In genomic region chr5:15933481-15934207, GRCh38 we compare ENCODE assay signal across 17 cellular contexts.
DNase-seq lines count a peak whose midpoint lies in the region; ATAC-seq, FAIRE-seq and TF ChIP-seq lines count a peak whose summit lies in the region.
"Had no signal": no experiment of that assay in that cellular context is flagged by ENCODE, and none has a peak within 500 bp of the region (broad histone marks: within the 10 kb centered on the region; RNA-seq: fewer than 3 reads in every experiment).

No MANE protein-coding gene starts in this region.

- 87% methylated on average over 12 of the region's 12 CpGs for WGBS in smooth muscle cell (ENCODE audit: low lambda C conversion rate)
- WGBS in psoas muscle, 3 donors, result 82% methylated on average over 12 of the region's 12 CpGs

- H3K27me3 ChIP-seq in HUES48 (ENCODE audit: control insufficient read depth, insufficient read depth, low read length) (no peaks in the 10 kb centered on the region), astrocyte (ENCODE audit: insufficient read depth, low read length) (no peaks in the 10 kb centered on the region), smooth muscle cell (ENCODE audit: low read depth) (no peaks in the 10 kb centered on the region), psoas muscle (ENCODE audit: insufficient read depth in 3 of 3, low read length in 2 of 3) (no peaks in the 10 kb centered on the region)

- H3K79me2 ChIP-seq in astrocyte (ENCODE audit: insufficient read depth, low read length) (no peaks in the 10 kb centered on the region), smooth muscle cell (ENCODE audit: low read depth) (no peaks in the 10 kb centered on the region)

- H3K4me2 ChIP-seq in astrocyte (ENCODE audit: low read length) (peak overlapping the region; percentile 12), smooth muscle cell (peak overlapping the region; percentile 27)
- H3K4me2 ChIP-seq: PC-9 had no signal

- no peak overlapping the region for H3K27ac Mint-ChIP-seq in astrocyte (ENCODE audit: unreplicated experiment)
- H3K27ac Mint-ChIP-seq: activated T-helper 2 cell treated with anti-CD3 and anti-CD28 coated beads, Interferon-gamma antibody, Interleukin-2, Interleukin-4, amounts not matched to agents 10 μg/mL and 5 μg/mL and 100 μg/mL, durations not matched to agents 14 hours and 24 hours and 36 hours; dendritic cell treated with granulocyte-macrophage colony-stimulating factor and Interleukin-4, amounts not matched to agents 40 ng/mL and 50 ng/mL, for 4 days; nephron progenitor cell had no signal

- no peaks in the 10 kb centered on the region for H3K27me3 Mint-ChIP-seq in astrocyte (ENCODE audit: low read depth, unreplicated experiment)
- H3K27me3 Mint-ChIP-seq: dendritic cell treated with granulocyte-macrophage colony-stimulating factor and Interleukin-4, amounts not matched to agents 40 ng/mL and 50 ng/mL, for 4 days had no signal

- H3K36me3 ChIP-seq in HUES48 (ENCODE audit: control insufficient read depth, insufficient read depth, low read length) (0 out of 2 replicates have a peak, but pooled peaks cover 8% of the 10 kb centered on the region), astrocyte (ENCODE audit: insufficient read depth, low read length) (no peaks in the 10 kb centered on the region), smooth muscle cell (ENCODE audit: low read depth) (no peaks in the 10 kb centered on the region), psoas muscle (ENCODE audit: insufficient read depth in 1 of 2, low read depth in 1 of 2) (peaks cover 0 to 6% of the 10 kb centered on the region in 2 donors)

- ATAC-seq in HG03432 (IDR thresholded peaks at IDR 0.05; ENCODE audit: unreplicated experiment) (no peak), psoas muscle (no peak)

- H3K4me3 Mint-ChIP-seq in astrocyte (ENCODE audit: unreplicated experiment), result no peak overlapping the region
- H3K4me3 Mint-ChIP-seq: dendritic cell treated with granulocyte-macrophage colony-stimulating factor and Interleukin-4, amounts not matched to agents 40 ng/mL and 50 ng/mL, for 4 days; nephron progenitor cell had no signal

- peak overlapping the region; percentile 58 for H3K27ac ChIP-seq in HUES48 (ENCODE audit: low read depth, low read length)
- no peak overlapping the region for H3K27ac ChIP-seq in astrocyte (ENCODE audit: low read depth, low read length)
- H3K27ac ChIP-seq in smooth muscle cell (ENCODE audit: low read depth), result no peak overlapping the region
- H3K27ac ChIP-seq in psoas muscle, result no peak overlapping the region
- H3K27ac ChIP-seq: GM23248, lower lobe of right lung, PC-9 had no signal

- H2AFZ ChIP-seq in astrocyte (ENCODE audit: low read depth, low read length) (no peak overlapping the region), smooth muscle cell (ENCODE audit: low read depth) (no peak overlapping the region)
- H2AFZ ChIP-seq: GM23248, PC-9 had no signal

- intact Hi-C loops in psoas muscle (cut with DNase I), result no loop called here

- H3K9ac ChIP-seq in HUES48 (ENCODE audit: low read depth, low read length), result no peak overlapping the region
- no peak overlapping the region for H3K9ac ChIP-seq in astrocyte (ENCODE audit: low read length)
- no peak overlapping the region for H3K9ac ChIP-seq in smooth muscle cell (ENCODE audit: low read depth)
- H3K9ac ChIP-seq: GM23248 had no signal

- peaks cover 20% of the 10 kb centered on the region for H3F3A ChIP-seq in smooth muscle cell (ENCODE audit: low read depth)

- H3K36me3 Mint-ChIP-seq in astrocyte (ENCODE audit: low read depth, unreplicated experiment), result peaks cover 33% of the 10 kb centered on the region

- H3K4me1 ChIP-seq in HUES48 (ENCODE audit: control insufficient read depth, insufficient read depth, low read length) (peaks cover 12% of the 10 kb centered on the region), astrocyte (ENCODE audit: insufficient read depth, low read length) (peaks cover 14% of the 10 kb centered on the region), smooth muscle cell (ENCODE audit: low read depth) (peaks cover 38% of the 10 kb centered on the region), psoas muscle (no peaks in the 10 kb centered on the region)
- H3K4me1 ChIP-seq: lower lobe of right lung had no signal

- peaks cover 8% of the 10 kb centered on the region for H3K4me1 Mint-ChIP-seq in astrocyte (ENCODE audit: low read depth, unreplicated experiment)

- no peaks in the 10 kb centered on the region for H3K9me3 ChIP-seq in HUES48 (ENCODE audit: control insufficient read depth, insufficient read depth, low read length)
- H3K9me3 ChIP-seq in astrocyte (ENCODE audit: insufficient read depth, low read depth, low read length), result no peaks in the 10 kb centered on the region
- no peaks in the 10 kb centered on the region for H3K9me3 ChIP-seq in smooth muscle cell (replicated peaks; ENCODE audit: low read depth)
- H3K9me3 ChIP-seq in psoas muscle, result no peaks in the 10 kb centered on the region
- H3K9me3 ChIP-seq: lower lobe of right lung had no signal

- no peaks in the 10 kb centered on the region for H4K20me1 ChIP-seq in astrocyte (ENCODE audit: insufficient read depth, low read length)
- peaks cover 6% of the 10 kb centered on the region for H4K20me1 ChIP-seq in smooth muscle cell (ENCODE audit: low read depth)

- FAIRE-seq in astrocyte (lab: Jason Lieb, UNC), result no peak

- no peaks in the 10 kb centered on the region for H3K9me3 Mint-ChIP-seq in astrocyte (ENCODE audit: unreplicated experiment)
- H3K9me3 Mint-ChIP-seq: nephron progenitor cell had no signal

- DNase-seq in astrocyte (ENCODE audit: low read depth), result peak; percentile 78
- DNase-seq in iris pigment epithelial cell (ENCODE audit: low read depth), result peak; percentile 22
- no peak for DNase-seq in smooth muscle cell (lab: John Stamatoyannopoulos, UW; ENCODE audit: unreplicated experiment)
- no peak for DNase-seq in activated CD4-positive, CD25-positive, alpha-beta regulatory T cell treated with anti-CD3 and anti-CD28 coated beads, Interleukin-2, amount 50 U/mL, for 72 hours
- DNase-seq in psoas muscle, result no peak
- DNase-seq: AML-193; GM23248; lower lobe of right lung; NCI-H1417; nephron progenitor cell; PC-9; stimulated activated CD4-positive, alpha-beta T cell treated with anti-CD3 and anti-CD28 coated beads, Interleukin-4, amount 100 ng/mL, for 4 hours; trophoblast cell had no signal

- H3K4me3 ChIP-seq in HUES48 (ENCODE audit: low read depth, low read length) (no peak overlapping the region), astrocyte (ENCODE audit: insufficient read depth, low read depth, low read length) (no peak overlapping the region), smooth muscle cell (no peak overlapping the region), psoas muscle (no peak overlapping the region)
- H3K4me3 ChIP-seq: GM23248, lower lobe of right lung, PC-9 had no signal

- TF ChIP-seq CTCF in astrocyte (IDR thresholded peaks at IDR 0.05; ENCODE audit: insufficient read depth, low read depth, low read length), result no peak
- no peak for TF ChIP-seq CTCF in smooth muscle cell (IDR thresholded peaks at IDR 0.05; ENCODE audit: borderline replicate concordance, insufficient read depth, poor library complexity, severe bottlenecking)
- TF ChIP-seq CTCF in psoas muscle (IDR thresholded peaks at IDR 0.05), result no peak

Comparison
In these comparisons a context has a peak if more than half of its experiments do, and no peak if none do; other contexts are left out.
1. DNase-seq: peak in astrocyte (single experiment) and iris pigment epithelial cell (single experiment); none in smooth muscle cell (single experiment), activated CD4-positive, CD25-positive, alpha-beta regulatory T cell treated with anti-CD3 and anti-CD28 coated beads, Interleukin-2, amount 50 U/mL, for 72 hours (single experiment) and psoas muscle (0 of 2).